1 cellular context compared by ENCODE assay signal in the genomic region with DNA sequence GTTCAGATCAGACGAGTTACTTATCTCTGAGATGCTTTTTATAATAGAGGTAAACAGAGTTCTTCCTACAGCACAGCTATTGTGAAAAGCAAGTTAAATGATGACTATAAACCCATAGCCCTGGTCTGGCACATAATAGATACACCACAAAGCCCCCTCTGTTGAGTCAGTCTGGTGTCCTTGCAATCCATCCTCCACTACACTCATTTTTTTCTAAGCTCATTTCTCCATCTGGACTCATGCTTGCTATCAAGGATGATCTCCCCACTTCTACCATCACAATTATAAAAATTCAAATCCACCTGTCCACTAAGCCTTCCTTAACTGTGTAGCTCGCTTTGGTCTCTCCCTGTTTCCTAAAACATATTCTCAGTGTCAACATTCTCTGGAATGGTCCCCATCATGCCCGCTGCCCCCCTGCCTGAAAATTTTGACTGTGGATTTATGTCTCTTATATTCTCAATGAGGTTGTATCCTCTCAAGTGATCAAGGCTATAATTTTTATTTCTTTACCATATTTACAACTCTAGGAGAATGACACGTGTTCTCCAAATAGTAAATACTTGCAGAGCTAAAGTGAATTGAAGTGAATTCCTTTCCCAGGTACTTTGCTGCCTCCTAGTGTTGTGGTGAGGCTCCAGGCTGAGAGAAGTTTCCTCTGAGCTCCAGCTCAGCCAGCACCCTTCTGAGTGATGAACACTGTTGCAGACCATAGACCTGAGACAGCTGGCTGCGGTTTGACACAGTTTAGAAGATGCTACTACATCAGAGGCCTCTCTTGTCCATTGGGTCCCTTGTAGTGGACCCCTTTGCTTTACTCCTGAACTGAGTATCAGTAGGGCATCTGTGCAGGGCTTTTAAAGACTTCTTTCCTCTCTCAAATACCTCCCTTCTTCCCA.
TF ChIP-seq lines count a peak whose summit lies in the region.

No MANE protein-coding gene starts in this region.

TF ChIP-seq in HepG2, 621 proteins besides CTCF, POLR2A, EP300 and RAD21 (continued from another document and continues in another):
- TF ChIP-seq, protein P1, sequence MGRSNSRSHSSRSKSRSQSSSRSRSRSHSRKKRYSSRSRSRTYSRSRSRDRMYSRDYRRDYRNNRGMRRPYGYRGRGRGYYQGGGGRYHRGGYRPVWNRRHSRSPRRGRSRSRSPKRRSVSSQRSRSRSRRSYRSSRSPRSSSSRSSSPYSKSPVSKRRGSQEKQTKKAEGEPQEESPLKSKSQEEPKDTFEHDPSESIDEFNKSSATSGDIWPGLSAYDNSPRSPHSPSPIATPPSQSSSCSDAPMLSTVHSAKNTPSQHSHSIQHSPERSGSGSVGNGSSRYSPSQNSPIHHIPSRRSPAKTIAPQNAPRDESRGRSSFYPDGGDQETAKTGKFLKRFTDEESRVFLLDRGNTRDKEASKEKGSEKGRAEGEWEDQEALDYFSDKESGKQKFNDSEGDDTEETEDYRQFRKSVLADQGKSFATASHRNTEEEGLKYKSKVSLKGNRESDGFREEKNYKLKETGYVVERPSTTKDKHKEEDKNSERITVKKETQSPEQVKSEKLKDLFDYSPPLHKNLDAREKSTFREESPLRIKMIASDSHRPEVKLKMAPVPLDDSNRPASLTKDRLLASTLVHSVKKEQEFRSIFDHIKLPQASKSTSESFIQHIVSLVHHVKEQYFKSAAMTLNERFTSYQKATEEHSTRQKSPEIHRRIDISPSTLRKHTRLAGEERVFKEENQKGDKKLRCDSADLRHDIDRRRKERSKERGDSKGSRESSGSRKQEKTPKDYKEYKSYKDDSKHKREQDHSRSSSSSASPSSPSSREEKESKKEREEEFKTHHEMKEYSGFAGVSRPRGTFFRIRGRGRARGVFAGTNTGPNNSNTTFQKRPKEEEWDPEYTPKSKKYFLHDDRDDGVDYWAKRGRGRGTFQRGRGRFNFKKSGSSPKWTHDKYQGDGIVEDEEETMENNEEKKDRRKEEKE (IDR thresholded peaks at IDR 0.05) = no peak
- TF ChIP-seq ZNF546 (CRISPR knock-in tag; conservative IDR thresholded peaks at IDR 0.05) = no peak
- TF ChIP-seq ZNF34 (CRISPR knock-in tag; IDR thresholded peaks at IDR 0.05; ENCODE audit: borderline replicate concordance) = 0 out of 2 replicates have a peak, but pooled peaks have one; percentile 73
- no peak for TF ChIP-seq DPF2 (CRISPR knock-in tag; IDR thresholded peaks at IDR 0.05; ENCODE audit: borderline replicate concordance, low read depth)
- no peak for TF ChIP-seq ZNF446 (CRISPR knock-in tag; IDR thresholded peaks at IDR 0.05)
- no peak for TF ChIP-seq SPEN (CRISPR knock-in tag; IDR thresholded peaks at IDR 0.05; ENCODE audit: low read depth)
- no peak; a peak in 1 of 4 replicates for TF ChIP-seq KLF16 (CRISPR knock-in tag; IDR thresholded peaks at IDR 0.05)
- TF ChIP-seq ZNF883 (CRISPR knock-in tag; IDR thresholded peaks at IDR 0.05; ENCODE audit: not compliant biosample characterization) = no peak
- TF ChIP-seq, protein P2, sequence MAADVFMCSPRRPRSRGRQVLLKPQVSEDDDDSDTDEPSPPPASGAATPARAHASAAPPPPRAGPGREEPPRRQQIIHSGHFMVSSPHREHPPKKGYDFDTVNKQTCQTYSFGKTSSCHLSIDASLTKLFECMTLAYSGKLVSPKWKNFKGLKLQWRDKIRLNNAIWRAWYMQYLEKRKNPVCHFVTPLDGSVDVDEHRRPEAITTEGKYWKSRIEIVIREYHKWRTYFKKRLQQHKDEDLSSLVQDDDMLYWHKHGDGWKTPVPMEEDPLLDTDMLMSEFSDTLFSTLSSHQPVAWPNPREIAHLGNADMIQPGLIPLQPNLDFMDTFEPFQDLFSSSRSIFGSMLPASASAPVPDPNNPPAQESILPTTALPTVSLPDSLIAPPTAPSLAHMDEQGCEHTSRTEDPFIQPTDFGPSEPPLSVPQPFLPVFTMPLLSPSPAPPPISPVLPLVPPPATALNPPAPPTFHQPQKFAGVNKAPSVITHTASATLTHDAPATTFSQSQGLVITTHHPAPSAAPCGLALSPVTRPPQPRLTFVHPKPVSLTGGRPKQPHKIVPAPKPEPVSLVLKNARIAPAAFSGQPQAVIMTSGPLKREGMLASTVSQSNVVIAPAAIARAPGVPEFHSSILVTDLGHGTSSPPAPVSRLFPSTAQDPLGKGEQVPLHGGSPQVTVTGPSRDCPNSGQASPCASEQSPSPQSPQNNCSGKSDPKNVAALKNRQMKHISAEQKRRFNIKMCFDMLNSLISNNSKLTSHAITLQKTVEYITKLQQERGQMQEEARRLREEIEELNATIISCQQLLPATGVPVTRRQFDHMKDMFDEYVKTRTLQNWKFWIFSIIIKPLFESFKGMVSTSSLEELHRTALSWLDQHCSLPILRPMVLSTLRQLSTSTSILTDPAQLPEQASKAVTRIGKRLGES (CRISPR knock-in tag; IDR thresholded peaks at IDR 0.05; ENCODE audit: borderline replicate concordance) = no peak
- no peak for TF ChIP-seq NR1H2 (CRISPR knock-in tag; IDR thresholded peaks at IDR 0.05; ENCODE audit: borderline replicate concordance, low read depth)
- TF ChIP-seq, protein P3, sequence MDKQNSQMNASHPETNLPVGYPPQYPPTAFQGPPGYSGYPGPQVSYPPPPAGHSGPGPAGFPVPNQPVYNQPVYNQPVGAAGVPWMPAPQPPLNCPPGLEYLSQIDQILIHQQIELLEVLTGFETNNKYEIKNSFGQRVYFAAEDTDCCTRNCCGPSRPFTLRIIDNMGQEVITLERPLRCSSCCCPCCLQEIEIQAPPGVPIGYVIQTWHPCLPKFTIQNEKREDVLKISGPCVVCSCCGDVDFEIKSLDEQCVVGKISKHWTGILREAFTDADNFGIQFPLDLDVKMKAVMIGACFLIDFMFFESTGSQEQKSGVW (CRISPR knock-in tag; IDR thresholded peaks at IDR 0.05; ENCODE audit: borderline replicate concordance) = no peak
- TF ChIP-seq ZNF773 (CRISPR knock-in tag; IDR thresholded peaks at IDR 0.05; ENCODE audit: borderline replicate concordance) = no peak
- TF ChIP-seq MXI1 (IDR thresholded peaks at IDR 0.05; ENCODE audit: borderline replicate concordance, low read depth, low read length) = no peak
- TF ChIP-seq PRMT3 (CRISPR knock-in tag; IDR thresholded peaks at IDR 0.05; ENCODE audit: borderline replicate concordance, low read depth) = no peak
- TF ChIP-seq ZNF256 (CRISPR knock-in tag; conservative IDR thresholded peaks at IDR 0.05) = no peak
- TF ChIP-seq KDM4B (CRISPR knock-in tag; IDR thresholded peaks at IDR 0.05) = peak; percentile 29; the same call in 1 of the 2 replicates
- TF ChIP-seq, protein P4, sequence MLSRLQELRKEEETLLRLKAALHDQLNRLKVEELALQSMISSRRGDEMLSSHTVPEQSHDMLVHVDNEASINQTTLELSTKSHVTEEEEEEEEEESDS (CRISPR knock-in tag; IDR thresholded peaks at IDR 0.05; ENCODE audit: borderline replicate concordance) = no peak
- TF ChIP-seq, protein P5, sequence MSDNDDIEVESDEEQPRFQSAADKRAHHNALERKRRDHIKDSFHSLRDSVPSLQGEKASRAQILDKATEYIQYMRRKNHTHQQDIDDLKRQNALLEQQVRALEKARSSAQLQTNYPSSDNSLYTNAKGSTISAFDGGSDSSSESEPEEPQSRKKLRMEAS (IDR thresholded peaks at IDR 0.05) = peak; percentile 36; the same call in 1 of the 2 replicates
- no peak for TF ChIP-seq ATRX (CRISPR knock-in tag; IDR thresholded peaks at IDR 0.05; ENCODE audit: borderline replicate concordance)
- peak; percentile 70; the same call in 1 of the 2 replicates for TF ChIP-seq REPIN1 (CRISPR knock-in tag; IDR thresholded peaks at IDR 0.05; ENCODE audit: borderline replicate concordance, low read depth)
- TF ChIP-seq SKI (IDR thresholded peaks at IDR 0.05; ENCODE audit: partially characterized antibody) = no peak
- no peak for TF ChIP-seq U2AF1 (optimal IDR thresholded peaks at IDR 0.05; ENCODE audit: low read depth, low read length)
- TF ChIP-seq FOXK1 (CRISPR knock-in tag; IDR thresholded peaks at IDR 0.05; ENCODE audit: borderline replicate concordance, low read depth) = peak; percentile 71; the same call in 1 of the 2 replicates
- peak; percentile 45; the same call in 1 of the 2 replicates for TF ChIP-seq KLF6 (CRISPR knock-in tag; IDR thresholded peaks at IDR 0.05)
- TF ChIP-seq, protein P6, sequence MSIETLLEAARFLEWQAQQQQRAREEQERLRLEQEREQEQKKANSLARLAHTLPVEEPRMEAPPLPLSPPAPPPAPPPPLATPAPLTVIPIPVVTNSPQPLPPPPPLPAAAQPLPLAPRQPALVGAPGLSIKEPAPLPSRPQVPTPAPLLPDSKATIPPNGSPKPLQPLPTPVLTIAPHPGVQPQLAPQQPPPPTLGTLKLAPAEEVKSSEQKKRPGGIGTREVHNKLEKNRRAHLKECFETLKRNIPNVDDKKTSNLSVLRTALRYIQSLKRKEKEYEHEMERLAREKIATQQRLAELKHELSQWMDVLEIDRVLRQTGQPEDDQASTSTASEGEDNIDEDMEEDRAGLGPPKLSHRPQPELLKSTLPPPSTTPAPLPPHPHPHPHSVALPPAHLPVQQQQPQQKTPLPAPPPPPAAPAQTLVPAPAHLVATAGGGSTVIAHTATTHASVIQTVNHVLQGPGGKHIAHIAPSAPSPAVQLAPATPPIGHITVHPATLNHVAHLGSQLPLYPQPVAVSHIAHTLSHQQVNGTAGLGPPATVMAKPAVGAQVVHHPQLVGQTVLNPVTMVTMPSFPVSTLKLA (IDR thresholded peaks at IDR 0.05) = peak; percentile 62; the same call in 1 of the 2 replicates
- TF ChIP-seq, protein P7, sequence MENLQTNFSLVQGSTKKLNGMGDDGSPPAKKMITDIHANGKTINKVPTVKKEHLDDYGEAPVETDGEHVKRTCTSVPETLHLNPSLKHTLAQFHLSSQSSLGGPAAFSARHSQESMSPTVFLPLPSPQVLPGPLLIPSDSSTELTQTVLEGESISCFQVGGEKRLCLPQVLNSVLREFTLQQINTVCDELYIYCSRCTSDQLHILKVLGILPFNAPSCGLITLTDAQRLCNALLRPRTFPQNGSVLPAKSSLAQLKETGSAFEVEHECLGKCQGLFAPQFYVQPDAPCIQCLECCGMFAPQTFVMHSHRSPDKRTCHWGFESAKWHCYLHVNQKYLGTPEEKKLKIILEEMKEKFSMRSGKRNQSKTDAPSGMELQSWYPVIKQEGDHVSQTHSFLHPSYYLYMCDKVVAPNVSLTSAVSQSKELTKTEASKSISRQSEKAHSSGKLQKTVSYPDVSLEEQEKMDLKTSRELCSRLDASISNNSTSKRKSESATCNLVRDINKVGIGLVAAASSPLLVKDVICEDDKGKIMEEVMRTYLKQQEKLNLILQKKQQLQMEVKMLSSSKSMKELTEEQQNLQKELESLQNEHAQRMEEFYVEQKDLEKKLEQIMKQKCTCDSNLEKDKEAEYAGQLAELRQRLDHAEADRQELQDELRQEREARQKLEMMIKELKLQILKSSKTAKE (CRISPR knock-in tag; IDR thresholded peaks at IDR 0.05; ENCODE audit: borderline replicate concordance) = no peak
- TF ChIP-seq, protein P8, sequence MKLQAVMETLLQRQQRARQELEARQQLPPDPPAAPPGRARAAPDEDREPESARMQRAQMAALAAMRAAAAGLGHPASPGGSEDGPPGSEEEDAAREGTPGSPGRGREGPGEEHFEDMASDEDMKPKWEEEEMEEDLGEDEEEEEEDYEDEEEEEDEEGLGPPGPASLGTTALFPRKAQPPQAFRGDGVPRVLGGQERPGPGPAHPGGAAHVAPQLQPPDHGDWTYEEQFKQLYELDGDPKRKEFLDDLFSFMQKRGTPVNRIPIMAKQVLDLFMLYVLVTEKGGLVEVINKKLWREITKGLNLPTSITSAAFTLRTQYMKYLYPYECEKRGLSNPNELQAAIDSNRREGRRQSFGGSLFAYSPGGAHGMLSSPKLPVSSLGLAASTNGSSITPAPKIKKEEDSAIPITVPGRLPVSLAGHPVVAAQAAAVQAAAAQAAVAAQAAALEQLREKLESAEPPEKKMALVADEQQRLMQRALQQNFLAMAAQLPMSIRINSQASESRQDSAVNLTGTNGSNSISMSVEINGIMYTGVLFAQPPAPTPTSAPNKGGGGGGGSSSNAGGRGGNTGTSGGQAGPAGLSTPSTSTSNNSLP (IDR thresholded peaks at IDR 0.05; ENCODE audit: low read depth, low read length) = peak; percentile 36; the same call in 1 of the 2 replicates
- no peak for TF ChIP-seq ZSCAN25 (CRISPR knock-in tag; IDR thresholded peaks at IDR 0.05)
- TF ChIP-seq ZNF674 (CRISPR knock-in tag; IDR thresholded peaks at IDR 0.05; ENCODE audit: low read depth) = no peak
- TF ChIP-seq NONO (IDR thresholded peaks at IDR 0.05) = no peak
- no peak for TF ChIP-seq NONO (CRISPR knock-in tag; conservative IDR thresholded peaks at IDR 0.05)
- TF ChIP-seq FOXJ3 (CRISPR knock-in tag; IDR thresholded peaks at IDR 0.05; ENCODE audit: borderline replicate concordance) = 0 out of 2 replicates have a peak, but pooled peaks have one; percentile 28
- TF ChIP-seq TCF7L2 (IDR thresholded peaks at IDR 0.05; ENCODE audit: low read depth, low read length) = no peak
- peak; percentile 51; the same call in 1 of the 2 replicates for TF ChIP-seq FOXA3 (CRISPR knock-in tag; IDR thresholded peaks at IDR 0.05)
- TF ChIP-seq MIER2 (CRISPR knock-in tag; IDR thresholded peaks at IDR 0.05) = no peak; the same call in 1 of the 2 replicates
- TF ChIP-seq ZSCAN22 (CRISPR knock-in tag; IDR thresholded peaks at IDR 0.05) = no peak
- TF ChIP-seq CBX2 (IDR thresholded peaks at IDR 0.05; ENCODE audit: low read depth, low read length) = no peak
- no peak for TF ChIP-seq CBX2 (CRISPR knock-in tag; IDR thresholded peaks at IDR 0.05; ENCODE audit: low read depth)
- TF ChIP-seq BRCA1 (CRISPR knock-in tag; IDR thresholded peaks at IDR 0.05) = no peak; the same call in 1 of the 2 replicates
- TF ChIP-seq BHLHE40 (IDR thresholded peaks at IDR 0.05; ENCODE audit: low read length) = 0 out of 2 replicates have a peak, but pooled peaks have one; percentile 40
- TF ChIP-seq, protein P9, sequence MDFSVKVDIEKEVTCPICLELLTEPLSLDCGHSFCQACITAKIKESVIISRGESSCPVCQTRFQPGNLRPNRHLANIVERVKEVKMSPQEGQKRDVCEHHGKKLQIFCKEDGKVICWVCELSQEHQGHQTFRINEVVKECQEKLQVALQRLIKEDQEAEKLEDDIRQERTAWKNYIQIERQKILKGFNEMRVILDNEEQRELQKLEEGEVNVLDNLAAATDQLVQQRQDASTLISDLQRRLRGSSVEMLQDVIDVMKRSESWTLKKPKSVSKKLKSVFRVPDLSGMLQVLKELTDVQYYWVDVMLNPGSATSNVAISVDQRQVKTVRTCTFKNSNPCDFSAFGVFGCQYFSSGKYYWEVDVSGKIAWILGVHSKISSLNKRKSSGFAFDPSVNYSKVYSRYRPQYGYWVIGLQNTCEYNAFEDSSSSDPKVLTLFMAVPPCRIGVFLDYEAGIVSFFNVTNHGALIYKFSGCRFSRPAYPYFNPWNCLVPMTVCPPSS (IDR thresholded peaks at IDR 0.05) = no peak
- TF ChIP-seq ZSCAN12 (CRISPR knock-in tag; IDR thresholded peaks at IDR 0.05) = no peak
- 0 out of 2 replicates have a peak, but pooled peaks have one; percentile 41 for TF ChIP-seq ZSCAN20 (CRISPR knock-in tag; IDR thresholded peaks at IDR 0.05; ENCODE audit: borderline replicate concordance)
- peak; percentile 35; the same call in 1 of the 2 replicates for TF ChIP-seq HDAC1 (CRISPR knock-in tag; IDR thresholded peaks at IDR 0.05)
- no peak for TF ChIP-seq ZFP36 (IDR thresholded peaks at IDR 0.05; ENCODE audit: borderline replicate concordance, low read depth, low read length, partially characterized antibody)
- no peak for TF ChIP-seq ZNF841 (CRISPR knock-in tag; IDR thresholded peaks at IDR 0.05; ENCODE audit: borderline replicate concordance)
- no peak for TF ChIP-seq NFE2 (CRISPR knock-in tag; IDR thresholded peaks at IDR 0.05)
